In genomic region chr11:74743640-74744039, GRCh38 we compare ENCODE assay signal across 32 cellular contexts. TPM values are rescaled to one million over a fixed set of nuclear protein-coding genes. Genes with fewer than 3 reads are reported as not detected.
"Had no signal": no experiment of that assay in that cellular context is flagged by ENCODE, and none has a peak within 500 bp of the region (broad histone marks: within the 10 kb centered on the region; RNA-seq: fewer than 3 reads in every experiment).

No MANE protein-coding gene starts in this region.

- H3K36me3 ChIP-seq: ascending aorta, cardiac muscle cell, MG63, SJSA1 had no signal

- H3K9me3 Mint-ChIP-seq: activated CD4-positive, alpha-beta T cell treated with anti-CD3 and anti-CD28 coated beads, Interleukin-2, amount 10 ng/mL, durations not matched to agents 24 days and 14 days; activated naive CD4-positive, alpha-beta T cell treated with anti-CD3 and anti-CD28 coated beads, Interleukin-2, amount 50 U/mL, for 24 hours; activated naive CD8-positive, alpha-beta T cell treated with anti-CD3 and anti-CD28 coated beads, Interleukin-2, amount 10 ng/mL, durations not matched to agents 7 days and 5 days; activated T-helper 2 cell treated with anti-CD3 and anti-CD28 coated beads, Interferon-gamma antibody, Interleukin-2, Interleukin-4, amounts not matched to agents 10 μg/mL and 5 μg/mL and 100 μg/mL, durations not matched to agents 14 hours and 24 hours and 36 hours; central memory CD8-positive, alpha-beta T cell; T-helper 1 cell treated with Interleukin-12 subunit alpha and Interleukin-12 subunit beta and Interleukin-4 antibody, amounts not matched to agents 30 μg/mL and 1 μg/mL, for 36 hours; T-helper 2 cell treated with Interferon-gamma antibody and Interleukin-4, amounts not matched to agents 5 μg/mL and 100 μg/mL, for 36 hours had no signal

- H3K27ac ChIP-seq: ascending aorta, cardiac muscle cell, SJSA1 had no signal

- H3K9me3 ChIP-seq: ascending aorta, MG63, SJSA1, SK-N-SH had no signal

- H3K27me3 Mint-ChIP-seq: activated naive CD4-positive, alpha-beta T cell treated with anti-CD3 and anti-CD28 coated beads, Interleukin-2, amount 50 U/mL, for 24 hours had no signal

- H3K9ac ChIP-seq: SK-N-SH had no signal

- H3K27ac Mint-ChIP-seq: activated CD4-positive, alpha-beta T cell treated with anti-CD3 and anti-CD28 coated beads, Interleukin-2, amount 10 ng/mL, durations not matched to agents 24 days and 14 days; activated naive CD4-positive, alpha-beta T cell treated with anti-CD3 and anti-CD28 coated beads, Interleukin-2, amount 50 U/mL, for 24 hours; activated naive CD8-positive, alpha-beta T cell treated with anti-CD3 and anti-CD28 coated beads, Interleukin-2, amount 10 ng/mL, durations not matched to agents 7 days and 5 days; activated T-helper 2 cell treated with anti-CD3 and anti-CD28 coated beads, Interferon-gamma antibody, Interleukin-2, Interleukin-4, amounts not matched to agents 10 μg/mL and 5 μg/mL and 100 μg/mL, durations not matched to agents 14 hours and 24 hours and 36 hours; T-helper 1 cell treated with Interleukin-12 subunit alpha and Interleukin-12 subunit beta and Interleukin-4 antibody, amounts not matched to agents 30 μg/mL and 1 μg/mL, for 36 hours; T-helper 2 cell treated with Interferon-gamma antibody and Interleukin-4, amounts not matched to agents 5 μg/mL and 100 μg/mL, for 36 hours had no signal

- DNase-seq: activated CD4-positive, alpha-beta T cell treated with anti-CD3 and anti-CD28 coated beads, Interleukin-2, amount 10 ng/mL, durations not matched to agents 24 days and 14 days; activated CD4-positive, alpha-beta T cell treated with anti-CD3 and anti-CD28 coated beads, Interleukin-2, amount 50 U/mL, for 4 hours; activated gamma-delta T cell; activated naive CD4-positive, alpha-beta T cell treated with Interleukin-2 at 50 U/mL for 16 hours; activated naive CD8-positive, alpha-beta T cell treated with anti-CD3 and anti-CD28 coated beads, Interleukin-2, amount 10 ng/mL, durations not matched to agents 7 days and 5 days; activated T-cell treated with anti-CD3 and anti-CD28 coated beads for 4 hours; activated T-cell treated with anti-CD3 and anti-CD28 coated beads, Interleukin-2, amount 50 U/mL, for 48 hours; amygdala; Karpas-422; KBM-7; MG63; NCI-H1048; NCI-H1105 treated with DMSO at 0.1 percent for 48 hours; NCI-H1436 treated with DMSO at 0.1 percent for 48 hours; NCI-H1694 treated with DMSO at 0.1 percent for 48 hours; NCI-H2029; NCI-H345; NCI-H524 treated with DMSO at 0.1 percent for 48 hours; SHP77; SK-N-SH had no signal

- H3K36me3 Mint-ChIP-seq: activated naive CD4-positive, alpha-beta T cell treated with anti-CD3 and anti-CD28 coated beads, Interleukin-2, amount 50 U/mL, for 24 hours; activated naive CD8-positive, alpha-beta T cell treated with anti-CD3 and anti-CD28 coated beads, Interleukin-2, amount 10 ng/mL, durations not matched to agents 7 days and 5 days had no signal

- H3K4me2 ChIP-seq: SK-N-SH had no signal

- ATAC-seq: Panc1 had no signal

- H3K4me3 ChIP-seq: ascending aorta, cardiac muscle cell, MG63, SJSA1 had no signal

- H3K9me2 ChIP-seq: SK-N-SH had no signal

- H3K27me3 ChIP-seq: ascending aorta, cardiac muscle cell, MG63, SJSA1 had no signal

- H3K4me3 Mint-ChIP-seq: activated CD4-positive, alpha-beta T cell treated with anti-CD3 and anti-CD28 coated beads, Interleukin-2, amount 10 ng/mL, durations not matched to agents 24 days and 14 days; activated naive CD4-positive, alpha-beta T cell treated with anti-CD3 and anti-CD28 coated beads, Interleukin-2, amount 50 U/mL, for 24 hours; activated naive CD8-positive, alpha-beta T cell treated with anti-CD3 and anti-CD28 coated beads, Interleukin-2, amount 10 ng/mL, durations not matched to agents 7 days and 5 days; central memory CD8-positive, alpha-beta T cell; T-helper 1 cell treated with Interleukin-12 subunit alpha and Interleukin-12 subunit beta and Interleukin-4 antibody, amounts not matched to agents 30 μg/mL and 1 μg/mL, for 36 hours; T-helper 2 cell treated with Interferon-gamma antibody and Interleukin-4, amounts not matched to agents 5 μg/mL and 100 μg/mL, for 36 hours had no signal

RNA-seq across cellular contexts. Expression of gene CHRDL2, which starts 12.4 kb away (rescaled TPM):
- total RNA-seq: activated CD4-positive, alpha-beta T cell treated with anti-CD3 and anti-CD28 coated beads, Interleukin-2, amount 10 ng/mL, durations not matched to agents 24 days and 14 days; activated naive CD8-positive, alpha-beta T cell treated with anti-CD3 and anti-CD28 coated beads, Interleukin-2, amount 10 ng/mL, durations not matched to agents 7 days and 5 days; activated T-helper 2 cell treated with anti-CD3 and anti-CD28 coated beads, Interferon-gamma antibody, Interleukin-2, Interleukin-4, amounts not matched to agents 10 μg/mL and 5 μg/mL and 100 μg/mL, durations not matched to agents 14 hours and 24 hours and 36 hours; ascending aorta; cardiac muscle cell; chondrocyte; NCI-H460; RPMI7951; SJSA1 had no signal
